In genomic region chr4:2963185-2964076, GRCh38 we compare ENCODE assay signal across 8 cellular contexts. TPM values are rescaled to one million over a fixed set of nuclear protein-coding genes. Genes with fewer than 3 reads are reported as not detected.
DNase-seq lines count a peak whose midpoint lies in the region; ATAC-seq and TF ChIP-seq lines count a peak whose summit lies in the region.

Gene GRK4 (plus strand): TSS chr4:2963571. CDS start chr4:2964071, 500 bp downstream.
Gene NOP14 (minus strand): TSS chr4:2963406. CDS start chr4:2963319, 87 bp downstream.

- H3K4me1 ChIP-seq in right atrium auricular region (peaks cover 0 to 29% of the 10 kb centered on the region in 2 donors), prostate gland (replicated peaks) (no peaks in the 10 kb centered on the region), urinary bladder (ENCODE audit: insufficient read depth) (no peaks in the 10 kb centered on the region)

- intact Hi-C loops in prostate gland (cut with DNase I), result loop anchor here (5.0 kb wide), 2 partner anchors 201 to 546 kb away; partner anchors contain the start of genes CFAP99 and ZFYVE28

- peak; percentile 92 for ATAC-seq in GM18498 (IDR thresholded peaks at IDR 0.05; ENCODE audit: unreplicated experiment)
- peak; percentile 93 for ATAC-seq in HG02885 (IDR thresholded peaks at IDR 0.05; ENCODE audit: poor library complexity, unreplicated experiment)

- H3K27ac ChIP-seq in right atrium auricular region (peak within 1 kb of the TSS; percentile 82 to 89), prostate gland (peak within 1 kb of the TSS; percentile 71 to 72), urinary bladder (ENCODE audit: low read depth) (peak within 1 kb of the TSS; percentile 79)

- H3K27me3 ChIP-seq in right atrium auricular region, result no peaks in the 10 kb centered on the region
- no peaks in the 10 kb centered on the region for H3K27me3 ChIP-seq in prostate gland (replicated peaks; ENCODE audit: insufficient read depth)

- TF ChIP-seq POLR2A in prostate gland (IDR thresholded peaks at IDR 0.05), result peak; percentile 36

- under 1% methylated on average over 98 of the region's 118 CpGs for WGBS in prostate gland
- under 1% methylated on average over 115 of the region's 118 CpGs for WGBS in urinary bladder

- DNase-seq in NCI-H146 treated with DMSO at 0.1 percent for 48 hours (lab: John Stamatoyannopoulos, UW; ENCODE audit: unreplicated experiment), result peak; percentile 89
- peak; percentile 96 to 99 (median 97) for DNase-seq in T-helper 1 cell
- DNase-seq in amygdala (lab: John Stamatoyannopoulos, UW), result peak; percentile 57 to 99 (median 94)
- DNase-seq in right atrium auricular region (ENCODE audit: low spot score), result peak; percentile 98
- peak; percentile 98 for DNase-seq in prostate gland (ENCODE audit: low spot score)

- H3K9me3 ChIP-seq in right atrium auricular region, result no peaks in the 10 kb centered on the region
- no peaks in the 10 kb centered on the region for H3K9me3 ChIP-seq in prostate gland

- peak; percentile 40 to 68 for TF ChIP-seq CTCF in right atrium auricular region (IDR thresholded peaks at IDR 0.05)
- TF ChIP-seq CTCF in prostate gland (IDR thresholded peaks at IDR 0.05), result peak in 3 of 4 experiments; percentile 43 to 64 (median 45)

- H3K36me3 ChIP-seq in right atrium auricular region (no peaks in the 10 kb centered on the region), prostate gland (no peaks in the 10 kb centered on the region), urinary bladder (ENCODE audit: insufficient read depth) (no peaks in the 10 kb centered on the region)

- H3K4me3 ChIP-seq in right atrium auricular region, result peak within 1 kb of the TSS; percentile 83 to 88
- peak within 1 kb of the TSS; percentile 97 for H3K4me3 ChIP-seq in prostate gland
- peak within 1 kb of the TSS; percentile 89 for H3K4me3 ChIP-seq in urinary bladder (ENCODE audit: low read depth, low read length)

RNA-seq across cellular contexts. Expression of gene GRK4, which starts in this region (rescaled TPM):
- total RNA-seq in right atrium auricular region (1 to 10 TPM; 7.0 to 8.2 TPM), prostate gland (10 to 100 TPM in 1 of 2 donors, 1 to 10 TPM in 1; 3.4 to 18.9 TPM), urinary bladder (9.9 TPM)
- polyA plus RNA-seq in urinary bladder, result 3.1 TPM

RNA-seq across cellular contexts. Expression of gene NOP14, which starts in this region (rescaled TPM):
- 10 to 100 TPM; 12.2 to 14.2 TPM for total RNA-seq in right atrium auricular region
- total RNA-seq in prostate gland, result 10 to 100 TPM; 16.0 to 17.8 TPM
- total RNA-seq in urinary bladder, result 11.3 TPM
- polyA plus RNA-seq in urinary bladder, result 17.0 TPM

Comparison
In these comparisons a context has a peak if more than half of its experiments do, and no peak if none do; other contexts are left out.
1. Peak in every context shown above with its lines: DNase-seq, ATAC-seq, H3K4me3 ChIP-seq and H3K27ac ChIP-seq.